In genomic region chr6:39362487-39362865, GRCh38 we compare ENCODE assay signal across 7 cellular contexts. TPM values are rescaled to one million over a fixed set of nuclear protein-coding genes. Genes with fewer than 3 reads are reported as not detected.
DNase-seq lines count a peak whose midpoint lies in the region; ATAC-seq, FAIRE-seq and TF ChIP-seq lines count a peak whose summit lies in the region.

No MANE protein-coding gene starts in this region.

- peaks cover 7% of the 10 kb centered on the region for H4K20me1 ChIP-seq in K562 (replicated peaks; ENCODE audit: control insufficient read depth, insufficient read depth, low read length)

- peak in 1 of 2 experiments; percentile 35; a peak in 2 of 4 replicates for TF ChIP-seq RAD21 in K562 (CRISPR knock-in tag; conservative IDR thresholded peaks at IDR 0.05 in 1 of 2, IDR thresholded peaks at IDR 0.05 in 1 of 2)

- no peak overlapping the region for H3K4ac ChIP-seq in neuronal stem cell (ENCODE audit: low read length)

- H3K18ac ChIP-seq in neuronal stem cell (ENCODE audit: low read length): no peak overlapping the region

- no peak overlapping the region for H3K14ac ChIP-seq in neuronal stem cell (ENCODE audit: low read length)

- TF ChIP-seq EP300 in K562 (IDR thresholded peaks at IDR 0.05; ENCODE audit: low read length): no peak
- no peak for TF ChIP-seq EP300 in upper lobe of left lung (IDR thresholded peaks at IDR 0.05)

- DNase-seq in M059J (ENCODE audit: low read depth) (peak; percentile 30), K562 (ENCODE audit: extremely low read depth in 1 of 4, low spot score in 3 of 4) (peak in 2 of 4 experiments; percentile 27), neuronal stem cell (ENCODE audit: low spot score) (peak; percentile 39), upper lobe of left lung (no peak)
- no peak for DNase-seq in activated CD8-positive, alpha-beta memory T cell treated with anti-CD3 and anti-CD28 coated beads, Interleukin-2, amount 50 U/mL, for 4 hours

- H3K36me3 ChIP-seq in K562 (ENCODE audit: control insufficient read depth, insufficient read depth, low read length) (no peaks in the 10 kb centered on the region), neuronal stem cell (replicated peaks in 1 of 2; ENCODE audit: control insufficient read depth in 2 of 2, insufficient read depth in 2 of 2, low read length in 2 of 2) (no peaks in the 10 kb centered on the region), upper lobe of left lung (no peaks in the 10 kb centered on the region)

- H3K27me3 ChIP-seq in K562 (ENCODE audit: control insufficient read depth in 2 of 2, insufficient read depth in 2 of 2, low read length in 2 of 2) (peaks cover 8 to 60% of the 10 kb centered on the region in 2 experiments; a peak in 4 of 5 replicates), neuronal stem cell (ENCODE audit: control insufficient read depth in 3 of 3, insufficient read depth in 3 of 3, low read depth in 1 of 3, low read length in 3 of 3) (no peaks in the 10 kb centered on the region), upper lobe of left lung (no peaks in the 10 kb centered on the region)

- POLR2A ChIA-PET in K562 (lab: Yijun Ruan, JAX): interaction anchor here (0.6 to 1.0 kb wide), 2 partner anchors 21 to 1044 kb away, joined by 3 to 4 read pairs; no protein-coding TSS in a partner anchor

- H3K4me2 ChIP-seq in K562 (ENCODE audit: insufficient read depth, low read length): no peak overlapping the region
- H3K4me2 ChIP-seq in neuronal stem cell (ENCODE audit: insufficient read depth, low read length, poor library complexity, severe bottlenecking): no peak overlapping the region

- FAIRE-seq in K562 (lab: Jason Lieb, UNC): no peak

- no peak overlapping the region for H4K8ac ChIP-seq in neuronal stem cell (ENCODE audit: low read depth, low read length)

- H3K9ac ChIP-seq in K562 (ENCODE audit: insufficient read depth in 1 of 2, low read depth in 2 of 2, low read length in 2 of 2): no peak overlapping the region
- no peak overlapping the region for H3K9ac ChIP-seq in neuronal stem cell (ENCODE audit: low read depth, low read length, poor library complexity)

- H2BK5ac ChIP-seq in neuronal stem cell (ENCODE audit: low read length): no peak overlapping the region

- no peak overlapping the region for H2BK120ac ChIP-seq in neuronal stem cell (ENCODE audit: low read depth, low read length)

- WGBS in K562 (ENCODE audit: insufficient coverage, low coverage, missing lambda C conversion rate): 9% methylated on average over 3 of the region's 3 CpGs
- no CpG with 5 or more reads among the region's 3 CpGs for WGBS in neuronal stem cell (ENCODE audit: extremely low coverage in 2 of 2, insufficient read length in 2 of 2, insufficient replicate concordance in 1 of 2), 2 donors
- 36 to 40% methylated on average over 3 of the region's 3 CpGs for WGBS in upper lobe of left lung, 2 donors

- no peaks in the 10 kb centered on the region for H3K9me3 ChIP-seq in K562 (replicated peaks; ENCODE audit: control insufficient read depth, insufficient read depth, low read depth, low read length)
- no peaks in the 10 kb centered on the region for H3K9me3 ChIP-seq in neuronal stem cell (replicated peaks in 1 of 2; ENCODE audit: control insufficient read depth in 2 of 2, insufficient read depth in 1 of 2, low read depth in 1 of 2, low read length in 2 of 2)
- no peaks in the 10 kb centered on the region for H3K9me3 ChIP-seq in upper lobe of left lung

- no peak for TF ChIP-seq POLR2A in K562 (conservative IDR thresholded peaks at IDR 0.05)
- no peak for TF ChIP-seq POLR2A in upper lobe of left lung (IDR thresholded peaks at IDR 0.05)

- no peaks in the 10 kb centered on the region for H3K9me1 ChIP-seq in K562 (ENCODE audit: control insufficient read depth, insufficient read depth, low read length)

- H2AFZ ChIP-seq in K562 (ENCODE audit: low read depth, low read length) (no peak overlapping the region), neuronal stem cell (ENCODE audit: low read length) (peak overlapping the region; percentile 78)

- intact Hi-C loops in K562 (cut with micrococcal nuclease): loop anchor here (5.0 kb wide), 1 partner anchor 530 kb away; no protein-coding TSS in a partner anchor

- peak; percentile 78 for ATAC-seq in K562
- no peak for ATAC-seq in upper lobe of left lung (ENCODE audit: low FRiP score in 2 of 2)
- ATAC-seq in HG03108 (IDR thresholded peaks at IDR 0.05; ENCODE audit: unreplicated experiment): no peak

- H3K4me1 ChIP-seq in K562 (replicated peaks in 1 of 2; ENCODE audit: control insufficient read depth in 2 of 2, insufficient read depth in 2 of 2, low read length in 2 of 2): no peaks in the 10 kb centered on the region
- peaks cover 0 to 12% of the 10 kb centered on the region in 2 donors for H3K4me1 ChIP-seq in neuronal stem cell (ENCODE audit: control insufficient read depth in 2 of 2, insufficient read depth in 1 of 2, low read depth in 1 of 2, low read length in 2 of 2)
- H3K4me1 ChIP-seq in upper lobe of left lung: peaks cover 0 to 12% (median 9%) of the 10 kb centered on the region in 4 donors

- peak; percentile 25 for TF ChIP-seq CTCF in GM12873 (IDR thresholded peaks at IDR 0.05; ENCODE audit: insufficient read depth, low read depth, low read length, missing control alignments)
- TF ChIP-seq CTCF in K562 (IDR thresholded peaks at IDR 0.05 in 2 of 3, conservative IDR thresholded peaks at IDR 0.05 in 1 of 3; ENCODE audit: insufficient read depth in 2 of 3, low read depth in 1 of 3, low read length in 3 of 3): peak in 2 of 3 experiments; percentile 49 to 58; a peak in 3 of 6 replicates
- TF ChIP-seq CTCF in upper lobe of left lung (IDR thresholded peaks at IDR 0.05): no peak

- no peaks in the 10 kb centered on the region for H3K79me1 ChIP-seq in neuronal stem cell (ENCODE audit: low read depth, low read length)

- H2BK15ac ChIP-seq in neuronal stem cell (ENCODE audit: low read length): peak overlapping the region; percentile 8

- H3K4me3 ChIP-seq in K562 (no peak overlapping the region), neuronal stem cell (ENCODE audit: low read length in 2 of 2) (no peak overlapping the region), upper lobe of left lung (no peak overlapping the region)

- H3K23ac ChIP-seq in neuronal stem cell (ENCODE audit: low read depth, low read length, poor library complexity): no peak overlapping the region

- no peak overlapping the region for H4K91ac ChIP-seq in neuronal stem cell (ENCODE audit: low read depth, low read length, poor library complexity)

- H2AK5ac ChIP-seq in neuronal stem cell (ENCODE audit: low read depth, low read length): no peak overlapping the region

- no peak overlapping the region for H3K27ac ChIP-seq in K562 (ENCODE audit: extremely low read depth, low read depth, low read length)
- H3K27ac ChIP-seq in neuronal stem cell (replicated peaks; ENCODE audit: low read length): peak overlapping the region; percentile 26
- no peak overlapping the region for H3K27ac ChIP-seq in upper lobe of left lung

- CTCF ChIA-PET in K562 (lab: Yijun Ruan, JAX; ENCODE audit: low intra/inter-chr PET ratio): no interaction called here

- H2BK12ac ChIP-seq in neuronal stem cell (ENCODE audit: low read length): no peak overlapping the region

- in situ Hi-C loops in K562 (cut with MboI): loop anchor here (10.0 to 25.0 kb wide), 4 partner anchors 512 to 1675 kb away; partner anchors contain the start of genes TSPO2 and UNC5CL

- no TSS peak for BruUV-seq in K562 (replicated peaks; lab: Mats Ljungman, UMichigan)

- no peaks in the 10 kb centered on the region for H3K79me2 ChIP-seq in K562 (ENCODE audit: control insufficient read depth, insufficient read depth, low read length)

RNA-seq across cellular contexts. Expression of gene KCNK16, which starts 40.0 kb away (rescaled TPM):
- total RNA-seq in M059J (2014; rRNA removed; shearing (Covaris generic)): not detected in 2 replicates
- not detected in 2 replicates for total RNA-seq in K562 (2011; cell fraction: chromatin; rRNA removed; ENCODE audit: low replicate concordance)
- not detected in 2 replicates for total RNA-seq in K562 (2011; cell fraction: nucleolus; rRNA removed)
- not detected in 2 replicates for total RNA-seq in K562 (2011; cell fraction: nucleoplasm; rRNA removed)
- total RNA-seq in K562 (2014; rRNA removed) (not detected in 2 replicates), K562 (2014; rRNA removed; fragmentation: Illumina TruSeq; extraction: Trizol) (not detected in 2 replicates), K562 (2015; rRNA removed; fragmentation: Illumina TruSeq; extraction: Trizol) (not detected in 2 replicates), K562 (2021) (not detected in 2 replicates), upper lobe of left lung (not detected)
- polyA plus RNA-seq in K562 (2011; rRNA removed) (not detected in 2 replicates), K562 (2014; fragmentation: Illumina TruSeq; extraction: Trizol) (not detected in 2 replicates), K562 (2014; fragmentation: Nextera tagmentation; extraction: Ambion mirVana) (not detected), K562 (2014; rRNA removed) (not detected in 2 replicates)
- polyA plus RNA-seq in K562 (2011; cell fraction: cytosol; rRNA removed): not detected in 2 replicates
- not detected in 2 replicates for polyA plus RNA-seq in K562 (2011; cell fraction: nucleus; rRNA removed)
- not detected in 2 replicates for polyA plus RNA-seq in K562 (2012)
- not detected in 2 replicates for polyA minus RNA-seq in K562 (2011; rRNA and poly(A)+ RNA removed)
- not detected in 2 replicates for polyA minus RNA-seq in K562 (2011; cell fraction: cytosol; rRNA and poly(A)+ RNA removed)
- not detected in 2 replicates for polyA minus RNA-seq in K562 (2011; cell fraction: nucleus; rRNA and poly(A)+ RNA removed)
- not detected for polyA plus RNA-seq in neuronal stem cell (2013, experiment 1 of 2)
- not detected for polyA plus RNA-seq in neuronal stem cell (2013, experiment 2 of 2)

RNA-seq across cellular contexts. Expression of gene KCNK17, which starts 48.3 kb away (rescaled TPM):
- not detected in 2 replicates for total RNA-seq in M059J (2014; rRNA removed; shearing (Covaris generic))
- total RNA-seq in K562 (2011; cell fraction: chromatin; rRNA removed; ENCODE audit: low replicate concordance): not detected in 2 replicates
- not detected in 2 replicates for total RNA-seq in K562 (2011; cell fraction: nucleolus; rRNA removed)
- total RNA-seq in K562 (2011; cell fraction: nucleoplasm; rRNA removed): not detected in 2 replicates
- not detected in 2 replicates for total RNA-seq in K562 (2014; rRNA removed)
- not detected in 2 replicates for total RNA-seq in K562 (2014; rRNA removed; fragmentation: Illumina TruSeq; extraction: Trizol)
- not detected in 2 replicates for total RNA-seq in K562 (2015; rRNA removed; fragmentation: Illumina TruSeq; extraction: Trizol)
- not detected in 2 replicates for total RNA-seq in K562 (2021)
- not detected in 2 replicates for polyA plus RNA-seq in K562 (2011; rRNA removed)
- polyA plus RNA-seq in K562 (2011; cell fraction: cytosol; rRNA removed): not detected in 2 replicates
- not detected in 2 replicates for polyA plus RNA-seq in K562 (2011; cell fraction: nucleus; rRNA removed)
- not detected in 2 replicates for polyA plus RNA-seq in K562 (2012)
- not detected in 2 replicates for polyA plus RNA-seq in K562 (2014; fragmentation: Illumina TruSeq; extraction: Trizol)
- polyA plus RNA-seq in K562 (2014; fragmentation: Nextera tagmentation; extraction: Ambion mirVana): not detected
- not detected in 2 replicates for polyA plus RNA-seq in K562 (2014; rRNA removed)
- not detected in 2 replicates for polyA minus RNA-seq in K562 (2011; rRNA and poly(A)+ RNA removed)
- not detected in 2 replicates for polyA minus RNA-seq in K562 (2011; cell fraction: cytosol; rRNA and poly(A)+ RNA removed)
- polyA minus RNA-seq in K562 (2011; cell fraction: nucleus; rRNA and poly(A)+ RNA removed): not detected in 2 replicates
- polyA plus RNA-seq in neuronal stem cell (2013, experiment 1 of 2): 0.33 TPM
- polyA plus RNA-seq in neuronal stem cell (2013, experiment 2 of 2): 0.22 TPM
- 1 to 10 TPM in 5 of 6 donors, under 1 TPM in 1; 0.61 to 7.7 (median 2.8) TPM for total RNA-seq in upper lobe of left lung

Comparison
In these comparisons a context has a peak if more than half of its experiments do, and no peak if none do; other contexts are left out.
1. CTCF ChIP-seq: peak in GM12873 (single experiment) and K562 (2 of 3); none in upper lobe of left lung (0 of 6).
2. DNase-seq: peak in M059J (single experiment) and neuronal stem cell (single experiment); none in upper lobe of left lung (0 of 2) and activated CD8-positive, alpha-beta memory T cell treated with anti-CD3 and anti-CD28 coated beads, Interleukin-2, amount 50 U/mL, for 4 hours (single experiment).